24 cellular contexts compared by ENCODE assay signal in the genomic region with DNA sequence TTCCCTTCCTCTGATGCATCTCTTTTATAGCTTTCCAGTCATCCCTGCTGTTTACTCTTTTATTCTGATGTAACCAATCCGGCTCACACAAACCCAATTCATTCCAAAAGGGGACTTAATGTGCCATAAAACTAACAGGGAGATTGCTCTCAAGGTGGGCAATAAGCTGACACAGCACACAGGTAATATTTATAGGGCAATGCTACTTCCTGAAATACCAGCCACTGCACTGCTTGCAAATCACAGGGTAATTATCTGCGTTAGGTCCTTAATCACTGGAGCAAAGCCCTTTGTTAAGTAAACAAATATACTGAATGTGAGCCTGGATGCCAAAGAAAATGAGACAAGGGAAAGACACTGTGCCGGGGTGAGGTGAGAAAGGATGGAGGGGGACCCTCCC. TPM values are rescaled to one million over a fixed set of nuclear protein-coding genes. Genes with fewer than 3 reads are reported as not detected.
DNase-seq lines count a peak whose midpoint lies in the region; ATAC-seq and TF ChIP-seq lines count a peak whose summit lies in the region.
"Had no signal": no experiment of that assay in that cellular context is flagged by ENCODE, and none has a peak within 500 bp of the region (broad histone marks: within the 10 kb centered on the region; RNA-seq: fewer than 3 reads in every experiment).

No MANE protein-coding gene starts in this region.

- H3K9me3 ChIP-seq in uterus = no peaks in the 10 kb centered on the region
- H3K9me3 ChIP-seq: psoas muscle, SJSA1 had no signal

- no peak for TF ChIP-seq POLR2A in uterus (IDR thresholded peaks at IDR 0.05)
- TF ChIP-seq POLR2A in lower leg skin (IDR thresholded peaks at IDR 0.05) = no peak

- no peak overlapping the region for H3K27ac ChIP-seq in uterus
- H3K27ac ChIP-seq: psoas muscle, SJSA1 had no signal

- no peaks in the 10 kb centered on the region for H3K27me3 ChIP-seq in uterus

- H3K36me3 ChIP-seq in uterus = no peaks in the 10 kb centered on the region
- H3K36me3 ChIP-seq: SJSA1 had no signal

- TF ChIP-seq CTCF in uterus (IDR thresholded peaks at IDR 0.05) (no peak), lower leg skin (IDR thresholded peaks at IDR 0.05) (no peak)

- no peaks in the 10 kb centered on the region for H3K4me1 ChIP-seq in uterus
- H3K4me1 ChIP-seq: psoas muscle, SJSA1 had no signal

- 16 to 28% methylated on average over 3 of the region's 3 CpGs for WGBS in lower leg skin, 2 donors

- H3K4me3 ChIP-seq in uterus (no peak overlapping the region), lower leg skin (ENCODE audit: low read depth, poor library complexity, severe bottlenecking) (no peak overlapping the region)
- H3K4me3 ChIP-seq: psoas muscle, SJSA1 had no signal

- peak; percentile 82 for DNase-seq in DMS79 treated with DMSO at 0.1 percent for 48 hours (lab: John Stamatoyannopoulos, UW)
- DNase-seq in NCI-H187 (lab: John Stamatoyannopoulos, UW) = peak; percentile 20 to 36
- DNase-seq in NCI-H526 treated with DMSO at 0.1 percent for 48 hours (lab: John Stamatoyannopoulos, UW) = peak; percentile 25
- DNase-seq in left kidney (ENCODE audit: low read depth, low spot score) = peak; percentile 63
- no peak for DNase-seq in uterus
- DNase-seq in lower leg skin (ENCODE audit: low spot score in 2 of 2) = no peak
- DNase-seq: activated CD4-positive, CD25-positive, alpha-beta regulatory T cell treated with anti-CD3 and anti-CD28 coated beads, Interleukin-2, amount 50 U/mL, for 72 hours; activated CD8-positive, alpha-beta T cell treated with anti-CD3 and anti-CD28 coated beads for 36 hours; aorta; CD4-positive, alpha-beta memory T cell; DND-41; H7; KG1; kidney; MM.1S; NCI-H226; psoas muscle had no signal

- ATAC-seq in HG03097 (IDR thresholded peaks at IDR 0.05; ENCODE audit: low FRiP score, unreplicated experiment) (no peak), HG02623 (IDR thresholded peaks at IDR 0.05; ENCODE audit: unreplicated experiment) (no peak)
- ATAC-seq: activated CD8-positive, alpha-beta T cell treated with anti-CD3 and anti-CD28 coated beads for 36 hours; psoas muscle had no signal

- intact Hi-C loops in uterus (cut with DNase I; ENCODE audit: low total_unique reads) = no loop called here
- intact Hi-C loops in lower leg skin (cut with DNase I; ENCODE audit: low total_unique reads) = no loop called here

RNA-seq across cellular contexts. Expression of gene CA10, which starts 23.3 kb away (rescaled TPM):
- 1 to 10 TPM in 1 of 4 donors, not detected in 3; 5.3 TPM for total RNA-seq in uterus
- total RNA-seq in lower leg skin = not detected
- total RNA-seq: activated CD8-positive, alpha-beta T cell treated with anti-CD3 and anti-CD28 coated beads for 36 hours; aorta; cardiac septum; CD4-positive, alpha-beta memory T cell; lung microvascular endothelial cell; psoas muscle; SJSA1; subcutaneous adipose tissue; T-helper 1 cell treated with Interleukin-12 subunit alpha and Interleukin-12 subunit beta and Interleukin-4 antibody, amounts not matched to agents 30 ng/mL and 1 ng/mL, for 36 hours had no signal

Comparison
In these comparisons a context has a peak if more than half of its experiments do, and no peak if none do; other contexts are left out.
1. DNase-seq: peak in DMS79 treated with DMSO at 0.1 percent for 48 hours (single experiment), NCI-H187 (2 of 2), NCI-H526 treated with DMSO at 0.1 percent for 48 hours (single experiment) and left kidney (single experiment); none in uterus (0 of 2) and lower leg skin (0 of 2).